8 cellular contexts compared by ENCODE assay signal in the genomic region with DNA sequence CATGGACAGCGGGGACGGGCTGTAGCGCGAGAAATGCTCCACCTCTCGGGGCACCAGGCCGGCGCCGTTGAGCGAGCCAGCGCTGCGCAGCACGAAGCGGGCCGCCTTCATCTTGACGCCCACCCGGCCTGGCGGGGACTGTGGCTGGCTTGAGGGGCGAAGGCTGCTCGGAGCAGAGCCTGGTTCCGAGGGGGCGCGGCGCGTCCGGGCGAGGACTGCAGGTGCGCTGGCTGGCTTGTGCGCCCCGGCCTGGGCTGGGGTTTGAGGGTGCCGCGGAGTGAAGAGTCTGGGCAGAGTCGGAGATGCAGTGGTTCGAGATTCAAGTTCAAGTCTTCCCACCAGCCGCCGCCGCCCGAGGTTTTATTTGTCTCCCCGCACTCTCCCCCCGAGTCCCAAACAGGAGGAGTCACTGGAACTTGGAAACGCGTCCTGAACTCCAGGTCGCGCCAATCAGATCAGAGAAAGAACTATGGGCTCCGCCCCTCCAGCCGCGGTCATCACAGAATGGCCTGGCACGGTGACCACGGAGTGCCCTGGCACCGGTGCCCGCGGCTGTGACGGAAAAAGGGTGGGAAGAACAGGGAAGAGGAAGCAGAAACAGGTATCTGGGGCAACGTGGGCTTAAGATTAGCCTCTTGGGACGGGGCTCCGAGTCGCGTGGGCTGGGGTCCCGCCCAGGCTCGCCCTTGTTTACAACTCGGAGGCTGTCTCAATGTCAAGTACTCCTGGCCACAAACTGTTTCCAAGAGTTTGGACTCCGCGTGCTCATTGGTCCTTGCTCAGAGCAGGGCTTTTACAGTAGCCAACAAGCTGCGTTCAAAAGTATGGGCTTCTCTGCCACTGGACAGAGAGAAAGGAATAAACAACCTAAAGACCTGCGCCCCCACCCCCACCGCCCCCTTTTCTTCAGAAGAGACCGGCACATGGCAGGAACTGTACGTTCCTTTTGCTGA. TPM values are rescaled to one million over a fixed set of nuclear protein-coding genes. Genes with fewer than 3 reads are reported as not detected.
DNase-seq lines count a peak whose midpoint lies in the region; ATAC-seq and TF ChIP-seq lines count a peak whose summit lies in the region.

A gene (minus strand): TSS at position 334 of the 953 bp plus-strand sequence. CDS start 223 bp downstream, at position 111.

- peak within 1 kb of the TSS; percentile 65 for H3K27ac Mint-ChIP-seq in activated B cell treated with CpG ODN at 0.5 μM for 24 hours
- H3K27ac Mint-ChIP-seq in natural killer cell = peak within 1 kb of the TSS; percentile 24 to 61

- TF ChIP-seq CTCF in activated B cell treated with CpG ODN at 0.5 μM for 24 hours (IDR thresholded peaks at IDR 0.05) (no peak), natural killer cell (IDR thresholded peaks at IDR 0.05) (no peak), vagina (IDR thresholded peaks at IDR 0.05) (no peak)

- H3K4me1 Mint-ChIP-seq in activated B cell treated with CpG ODN at 0.5 μM for 24 hours = peaks cover 27% of the 10 kb centered on the region
- H3K4me1 Mint-ChIP-seq in natural killer cell = peaks cover 10 to 14% of the 10 kb centered on the region in 2 donors

- H3K4me1 ChIP-seq in vagina = peaks cover 10% of the 10 kb centered on the region

- DNase-seq in AG20443 (ENCODE audit: low spot score) = peak; percentile 83
- peak; percentile 32 for DNase-seq in activated B cell treated with CpG ODN at 0.5 μM for 24 hours
- DNase-seq in globus pallidus (ENCODE audit: low spot score) = peak; percentile 97
- no peak for DNase-seq in natural killer cell
- peak in 1 of 2 donors; percentile 98 for DNase-seq in vagina (ENCODE audit: extremely low spot score in 2 of 2)
- DNase-seq in activated CD4-positive, CD25-positive, alpha-beta regulatory T cell (lab: John Stamatoyannopoulos, UW) = no peak
- no peak for DNase-seq in activated T-cell treated with anti-CD3 and anti-CD28 coated beads for 4 hours

- no peaks in the 10 kb centered on the region for H3K27me3 Mint-ChIP-seq in activated B cell treated with CpG ODN at 0.5 μM for 24 hours
- peaks cover 0 to 14% of the 10 kb centered on the region in 2 donors for H3K27me3 Mint-ChIP-seq in natural killer cell (ENCODE audit: low read depth in 2 of 2)

- no peaks in the 10 kb centered on the region for H3K9me3 ChIP-seq in vagina

- CTCF ChIA-PET in activated B cell treated with CpG ODN at 0.5 μM for 24 hours (lab: Charles Lee) = interaction anchor here (1.1 kb wide), 1 partner anchor 94 kb away, joined by 4 read pairs; no protein-coding TSS in a partner anchor

- H3K36me3 Mint-ChIP-seq in activated B cell treated with CpG ODN at 0.5 μM for 24 hours (ENCODE audit: low read depth) (no peaks in the 10 kb centered on the region), natural killer cell (no peaks in the 10 kb centered on the region)

- H3K27me3 ChIP-seq in vagina = no peaks in the 10 kb centered on the region

- intact Hi-C loops in activated B cell treated with CpG ODN at 0.5 μM for 24 hours (cut with micrococcal nuclease) = loop anchor here (1.0 kb wide), 1 partner anchor 12 kb away; no protein-coding TSS in a partner anchor
- intact Hi-C loops in natural killer cell (cut with micrococcal nuclease) = no loop called here
- intact Hi-C loops in vagina (cut with DNase I) = loop anchor here (5.0 kb wide), 2 partner anchors 44 to 86 kb away; no protein-coding TSS in a partner anchor

- POLR2A ChIA-PET in activated B cell treated with CpG ODN at 0.5 μM for 24 hours (lab: Charles Lee) = no interaction called here

- H3K4me3 Mint-ChIP-seq in activated B cell treated with CpG ODN at 0.5 μM for 24 hours = peak within 1 kb of the TSS; percentile 92
- H3K4me3 Mint-ChIP-seq in natural killer cell = peak within 1 kb of the TSS; percentile 89

- TF ChIP-seq POLR2A in vagina (IDR thresholded peaks at IDR 0.05) = peak in 1 of 2 donors; percentile 86

- peak within 1 kb of the TSS; percentile 91 for H3K27ac ChIP-seq in vagina

- peak; percentile 47 for ATAC-seq in HG03175 (IDR thresholded peaks at IDR 0.05; ENCODE audit: unreplicated experiment)
- ATAC-seq in activated B cell treated with CpG ODN at 0.5 μM for 24 hours (ENCODE audit: low read depth) = peak; percentile 72
- peak; percentile 49 to 75 (median 61) for ATAC-seq in natural killer cell

- H3K9me3 Mint-ChIP-seq in activated B cell treated with CpG ODN at 0.5 μM for 24 hours (no peaks in the 10 kb centered on the region), natural killer cell (no peaks in the 10 kb centered on the region)

- peaks cover 0 to 34% of the 10 kb centered on the region in 2 donors for H3K36me3 ChIP-seq in vagina

- H3K4me3 ChIP-seq in vagina = peak within 1 kb of the TSS; percentile 75 to 96

RNA-seq across cellular contexts. Expression of the gene that starts here (rescaled TPM):
- total RNA-seq in activated B cell treated with CpG ODN at 0.5 μM for 24 hours = 0.44 and 0.53 TPM in 2 replicates
- total RNA-seq in natural killer cell = 1 to 10 TPM in 2 of 3 donors, under 1 TPM in 1; 0.78 to 3.8 (median 2.3) TPM
- 399 TPM for total RNA-seq in vagina

Comparison
In these comparisons a context has a peak if more than half of its experiments do, and no peak if none do; other contexts are left out.
1. RNA of the gene that starts here (total RNA-seq): 399 TPM in vagina (single experiment); 0.78 to 3.8 TPM in natural killer cell and 0.44 to 0.53 TPM in activated B cell treated with CpG ODN at 0.5 μM for 24 hours; every median in the first group is over 10 times any median in the second.
2. Peak in DNase-seq and ATAC-seq in activated B cell treated with CpG ODN at 0.5 μM for 24 hours; RNA of the gene not detected or under 1 TPM.
3. DNase-seq: peak in AG20443 (single experiment) and globus pallidus (single experiment); none in natural killer cell (single experiment), activated CD4-positive, CD25-positive, alpha-beta regulatory T cell (0 of 4) and activated T-cell treated with anti-CD3 and anti-CD28 coated beads for 4 hours (single experiment).
4. Peak in every context shown above with its lines, with median percentiles within 50 percentile points of each other: ATAC-seq.